In genomic region chr22:31921106-31921505, GRCh38 we compare ENCODE assay signal across 35 cellular contexts.
"Had no signal": no experiment of that assay in that cellular context is flagged by ENCODE, and none has a peak within 500 bp of the region (broad histone marks: within the 10 kb centered on the region; RNA-seq: fewer than 3 reads in every experiment).

No MANE protein-coding gene starts in this region.

- H3K9me3 Mint-ChIP-seq: activated B cell treated with CpG ODN at 0.5 μM for 24 hours; activated CD8-positive, alpha-beta T cell treated with anti-CD3 and anti-CD28 coated beads for 36 hours; activated naive CD4-positive, alpha-beta T cell treated with anti-CD3 and anti-CD28 coated beads for 36 hours; activated naive CD4-positive, alpha-beta T cell treated with anti-CD3 and anti-CD28 coated beads, Interleukin-2, amount 50 U/mL, for 24 hours; activated naive CD8-positive, alpha-beta T cell treated with anti-CD3 and anti-CD28 coated beads for 36 hours; activated naive CD8-positive, alpha-beta T cell treated with anti-CD3 and anti-CD28 coated beads, Interleukin-2, amount 50 U/mL, for 24 hours; activated T-helper 1 cell treated with anti-CD3 and anti-CD28 coated beads, Interleukin-12 subunit alpha, Interleukin-12 subunit beta, Interleukin-2, Interleukin-4 antibody, amounts not matched to agents 30 ng/mL and 10 ng/mL and 1 ng/mL, durations not matched to agents 14 hours and 24 hours and 36 hours; activated T-helper 2 cell treated with anti-CD3 and anti-CD28 coated beads, Interferon-gamma antibody, Interleukin-2, Interleukin-4, amounts not matched to agents 10 μg/mL and 5 μg/mL and 100 μg/mL, durations not matched to agents 14 hours and 24 hours and 36 hours; brain; effector memory CD8-positive, alpha-beta T cell; T-helper 2 cell treated with Interferon-gamma antibody and Interleukin-4, amounts not matched to agents 5 μg/mL and 100 μg/mL, for 36 hours had no signal

- DNase-seq: activated B cell treated with CpG ODN at 0.5 μM for 24 hours; activated CD4-positive, alpha-beta T cell treated with anti-CD3 and anti-CD28 coated beads for 48 hours; activated CD4-positive, alpha-beta T cell treated with anti-CD3 and anti-CD28 coated beads, Interleukin-2, amount 50 U/mL, for 1 hour; activated CD4-positive, alpha-beta T cell treated with anti-CD3 and anti-CD28 coated beads, Interleukin-2, amount 50 U/mL, for 48 hours; activated CD8-positive, alpha-beta memory T cell treated with anti-CD3 and anti-CD28 coated beads for 24 hours; activated CD8-positive, alpha-beta T cell treated with anti-CD3 and anti-CD28 coated beads for 36 hours; activated effector memory CD4-positive, alpha-beta T cell treated with anti-CD3 and anti-CD28 coated beads, Interleukin-2, amount 50 U/mL, for 16 hours; activated naive CD4-positive, alpha-beta T cell treated with anti-CD3 and anti-CD28 coated beads for 36 hours; activated naive CD8-positive, alpha-beta T cell treated with anti-CD3 and anti-CD28 coated beads for 36 hours; activated naive CD8-positive, alpha-beta T cell treated with anti-CD3 and anti-CD28 coated beads, Interleukin-2, amount 50 U/mL, for 24 hours; activated T-cell treated with anti-CD3 and anti-CD28 coated beads, Interleukin-2, amount 50 U/mL, for 1 hour; activated T-cell treated with anti-CD3 and anti-CD28 coated beads, Interleukin-2, amount 50 U/mL, for 48 hours; adrenal gland; amygdala; central memory CD4-positive, alpha-beta T cell; cerebellar nuclear complex; colonic mucosa; effector CD4-positive, alpha-beta T cell; effector memory CD8-positive, alpha-beta T cell; erythroblast; foreskin keratinocyte; gastrocnemius medialis; T-helper 1 cell; T-helper 17 cell had no signal

- H3K4me3 ChIP-seq: adrenal gland, ascending aorta, breast epithelium, cardiac muscle cell, colonic mucosa, esophagus muscularis mucosa, gastrocnemius medialis had no signal

- H3K4me3 Mint-ChIP-seq: activated B cell treated with CpG ODN at 0.5 μM for 24 hours; activated CD8-positive, alpha-beta T cell treated with anti-CD3 and anti-CD28 coated beads for 36 hours; activated naive CD4-positive, alpha-beta T cell treated with anti-CD3 and anti-CD28 coated beads for 36 hours; activated naive CD4-positive, alpha-beta T cell treated with anti-CD3 and anti-CD28 coated beads, Interleukin-2, amount 50 U/mL, for 24 hours; activated naive CD8-positive, alpha-beta T cell treated with anti-CD3 and anti-CD28 coated beads for 36 hours; activated naive CD8-positive, alpha-beta T cell treated with anti-CD3 and anti-CD28 coated beads, Interleukin-2, amount 50 U/mL, for 24 hours; activated T-helper 1 cell treated with anti-CD3 and anti-CD28 coated beads, Interleukin-12 subunit alpha, Interleukin-12 subunit beta, Interleukin-2, Interleukin-4 antibody, amounts not matched to agents 30 ng/mL and 10 ng/mL and 1 ng/mL, durations not matched to agents 14 hours and 24 hours and 36 hours; brain; effector memory CD8-positive, alpha-beta T cell; T-helper 17 cell; T-helper 2 cell treated with Interferon-gamma antibody and Interleukin-4, amounts not matched to agents 5 μg/mL and 100 μg/mL, for 36 hours had no signal

- H3K4me1 Mint-ChIP-seq: activated naive CD4-positive, alpha-beta T cell treated with anti-CD3 and anti-CD28 coated beads, Interleukin-2, amount 50 U/mL, for 24 hours had no signal

- ATAC-seq: activated CD4-positive, CD25-positive, alpha-beta regulatory T cell treated with anti-CD3 and anti-CD28 coated beads, Interleukin-2, amount 50 U/mL, for 24 hours; activated CD8-positive, alpha-beta T cell treated with anti-CD3 and anti-CD28 coated beads for 36 hours; activated naive CD8-positive, alpha-beta T cell treated with anti-CD3 and anti-CD28 coated beads, Interleukin-2, amount 50 U/mL, for 24 hours; effector memory CD8-positive, alpha-beta T cell; foreskin keratinocyte; gastrocnemius medialis; T-helper 17 cell had no signal

- H3K27ac Mint-ChIP-seq: activated B cell treated with CpG ODN at 0.5 μM for 24 hours; activated CD8-positive, alpha-beta T cell treated with anti-CD3 and anti-CD28 coated beads for 36 hours; activated naive CD4-positive, alpha-beta T cell treated with anti-CD3 and anti-CD28 coated beads for 36 hours; activated naive CD4-positive, alpha-beta T cell treated with anti-CD3 and anti-CD28 coated beads, Interleukin-2, amount 50 U/mL, for 24 hours; activated naive CD8-positive, alpha-beta T cell treated with anti-CD3 and anti-CD28 coated beads for 36 hours; activated naive CD8-positive, alpha-beta T cell treated with anti-CD3 and anti-CD28 coated beads, Interleukin-2, amount 50 U/mL, for 24 hours; activated T-helper 1 cell treated with anti-CD3 and anti-CD28 coated beads, Interleukin-12 subunit alpha, Interleukin-12 subunit beta, Interleukin-2, Interleukin-4 antibody, amounts not matched to agents 30 ng/mL and 10 ng/mL and 1 ng/mL, durations not matched to agents 14 hours and 24 hours and 36 hours; activated T-helper 2 cell treated with anti-CD3 and anti-CD28 coated beads, Interferon-gamma antibody, Interleukin-2, Interleukin-4, amounts not matched to agents 10 μg/mL and 5 μg/mL and 100 μg/mL, durations not matched to agents 14 hours and 24 hours and 36 hours; T-helper 17 cell; T-helper 2 cell treated with Interferon-gamma antibody and Interleukin-4, amounts not matched to agents 5 μg/mL and 100 μg/mL, for 36 hours had no signal

- H3K9me3 ChIP-seq: adrenal gland, ascending aorta, breast epithelium, colonic mucosa, esophagus muscularis mucosa, gastrocnemius medialis had no signal

- H3K36me3 Mint-ChIP-seq: activated naive CD4-positive, alpha-beta T cell treated with anti-CD3 and anti-CD28 coated beads, Interleukin-2, amount 50 U/mL, for 24 hours; activated naive CD8-positive, alpha-beta T cell treated with anti-CD3 and anti-CD28 coated beads for 36 hours; brain had no signal

- H3K36me3 ChIP-seq: adrenal gland, ascending aorta, breast epithelium, cardiac muscle cell, colonic mucosa, esophagus muscularis mucosa, gastrocnemius medialis had no signal

- H3K27ac ChIP-seq: ascending aorta, breast epithelium, cardiac muscle cell, colonic mucosa, esophagus muscularis mucosa, foreskin keratinocyte, gastrocnemius medialis, VCaP had no signal

- H3K27me3 ChIP-seq: adrenal gland, ascending aorta, breast epithelium, cardiac muscle cell, colonic mucosa, gastrocnemius medialis had no signal

- H3K4me1 ChIP-seq: ascending aorta, breast epithelium, colonic mucosa, esophagus muscularis mucosa, foreskin keratinocyte had no signal
